In genomic region chr16:4073150-4073549, GRCh38 we compare ENCODE assay signal across 7 cellular contexts. TPM values are rescaled to one million over a fixed set of nuclear protein-coding genes. Genes with fewer than 3 reads are reported as not detected.
DNase-seq lines count a peak whose midpoint lies in the region; FAIRE-seq and TF ChIP-seq lines count a peak whose summit lies in the region.
"Not testable (repeated sequence)": the region's sequence is repeated elsewhere in the genome, so short reads cannot be mapped to it uniquely, and the experiment has no call there.

No MANE protein-coding gene starts in this region.

- not testable (repeated sequence) for H3K36me3 ChIP-seq in HEK293 (ENCODE audit: control insufficient read depth in 2 of 2, insufficient read depth in 1 of 2, low read length in 2 of 2); astrocyte (ENCODE audit: insufficient read depth, low read length); keratinocyte (ENCODE audit: control insufficient read depth in 2 of 2, extremely low read depth in 1 of 2, insufficient read depth in 2 of 2, low read length in 2 of 2); sigmoid colon

- not testable (repeated sequence) for H3K9ac ChIP-seq in astrocyte (ENCODE audit: low read length); keratinocyte (ENCODE audit: control insufficient read depth, extremely low read depth, insufficient read depth, low read length)

- peak; percentile 46 for DNase-seq in EL
- peak; percentile 28 for DNase-seq in NCI-H226
- peak; percentile 19 for DNase-seq in astrocyte (ENCODE audit: low read depth)
- peak; percentile 54 for DNase-seq in epithelial cell of esophagus (ENCODE audit: low read depth)
- peak; percentile 11 for DNase-seq in keratinocyte (ENCODE audit: low read depth, low spot score)
- DNase-seq in sigmoid colon = peak; percentile 36

- H4K20me1 ChIP-seq in astrocyte (ENCODE audit: insufficient read depth, low read length); keratinocyte (ENCODE audit: control insufficient read depth, extremely low read depth, insufficient read depth, low read length): not testable (repeated sequence)

- intact Hi-C loops in sigmoid colon (cut with DNase I) = not testable (repeated sequence)

- not testable (repeated sequence) for H2AFZ ChIP-seq in astrocyte (ENCODE audit: low read depth, low read length); keratinocyte (ENCODE audit: control insufficient read depth, low read length)

- dilution Hi-C loops in keratinocyte (cut with MboI; ENCODE audit: extremely low pct_ligation_motif_present, low sequenced_read_pairs) = not testable (repeated sequence)

- TF ChIP-seq EP300 in sigmoid colon (IDR thresholded peaks at IDR 0.05) = not testable (repeated sequence)

- H3K9me3 ChIP-seq in HEK293 (ENCODE audit: control insufficient read depth, insufficient read depth, low read depth, low read length); astrocyte (ENCODE audit: insufficient read depth, low read depth, low read length); keratinocyte (ENCODE audit: control insufficient read depth, low read depth, low read length); sigmoid colon: not testable (repeated sequence)

- 92 to 97% methylated on average over 9 of the region's 9 CpGs for WGBS in sigmoid colon, 2 donors

- not testable (repeated sequence) for H3K4me1 ChIP-seq in HEK293 (ENCODE audit: control insufficient read depth, insufficient read depth, low read length); astrocyte (ENCODE audit: insufficient read depth, low read length); keratinocyte (ENCODE audit: control insufficient read depth, extremely low read depth, insufficient read depth, low read length); sigmoid colon

- H3K9me1 ChIP-seq in keratinocyte (ENCODE audit: control insufficient read depth, extremely low read depth, insufficient read depth, low read length) = not testable (repeated sequence)

- POLR2A ChIA-PET in HEK293 (lab: Yijun Ruan, JAX) = interaction anchor here (0.7 to 1.2 kb wide), 2 partner anchors 36 to 180 kb away, joined by 4 read pairs; no protein-coding TSS in a partner anchor

- CTCF ChIA-PET in HEK293 (lab: Yijun Ruan, JAX) = interaction anchor here (0.7 kb wide), 1 partner anchor 9 kb away, joined by 4 read pairs; no protein-coding TSS in a partner anchor

- H3K36me3 Mint-ChIP-seq in astrocyte (ENCODE audit: low read depth, unreplicated experiment) = not testable (repeated sequence)

- FAIRE-seq in astrocyte (lab: Jason Lieb, UNC); keratinocyte (lab: Jason Lieb, UNC): not testable (repeated sequence)

- not testable (repeated sequence) for TF ChIP-seq POLR2A in sigmoid colon (IDR thresholded peaks at IDR 0.05)

- H3K27me3 ChIP-seq in astrocyte (ENCODE audit: insufficient read depth, low read length); keratinocyte (ENCODE audit: control insufficient read depth, extremely low read depth, insufficient read depth, low read length); sigmoid colon: not testable (repeated sequence)

- H3K27me3 Mint-ChIP-seq in astrocyte (ENCODE audit: low read depth, unreplicated experiment) = not testable (repeated sequence)

- H3K9me3 Mint-ChIP-seq in astrocyte (ENCODE audit: unreplicated experiment) = not testable (repeated sequence)

- not testable (repeated sequence) for H3K27ac Mint-ChIP-seq in astrocyte (ENCODE audit: unreplicated experiment)

- not testable (repeated sequence) for H3K4me3 ChIP-seq in HEK293 (ENCODE audit: low read depth, low read length); astrocyte (ENCODE audit: insufficient read depth, low read depth, low read length); epithelial cell of esophagus (ENCODE audit: low read length); keratinocyte (ENCODE audit: control insufficient read depth in 2 of 3, extremely low read depth in 1 of 3, insufficient read depth in 2 of 3, low read depth in 1 of 3, low read length in 3 of 3); sigmoid colon

- H3K79me2 ChIP-seq in astrocyte (ENCODE audit: insufficient read depth, low read length); keratinocyte (ENCODE audit: control insufficient read depth, insufficient read depth, low read length): not testable (repeated sequence)

- not testable (repeated sequence) for H3K4me3 Mint-ChIP-seq in astrocyte (ENCODE audit: unreplicated experiment)

- not testable (repeated sequence) for H3K4me2 ChIP-seq in astrocyte (ENCODE audit: low read length); keratinocyte (ENCODE audit: control insufficient read depth, extremely low read depth, insufficient read depth, low read depth, low read length)

- H3K4me1 Mint-ChIP-seq in astrocyte (ENCODE audit: low read depth, unreplicated experiment) = not testable (repeated sequence)

- H3K27ac ChIP-seq in HEK293 (ENCODE audit: extremely low read depth, low read depth, low read length); astrocyte (ENCODE audit: low read depth, low read length); keratinocyte (ENCODE audit: control insufficient read depth, insufficient read depth, low read length); sigmoid colon: not testable (repeated sequence)

- TF ChIP-seq CTCF in HEK293 (tag by site-specific recombination; IDR thresholded peaks at IDR 0.05); astrocyte (IDR thresholded peaks at IDR 0.05; ENCODE audit: insufficient read depth, low read depth, low read length); epithelial cell of esophagus (IDR thresholded peaks at IDR 0.05; ENCODE audit: insufficient read depth, low read depth, low read length, missing control alignments); keratinocyte (optimal IDR thresholded peaks at IDR 0.05 in 1 of 3, IDR thresholded peaks at IDR 0.05 in 1 of 3, conservative IDR thresholded peaks at IDR 0.05 in 1 of 3; ENCODE audit: extremely low read depth in 1 of 3, insufficient read depth in 2 of 3, low read length in 3 of 3); sigmoid colon (IDR thresholded peaks at IDR 0.05): not testable (repeated sequence)

TF ChIP-seq in HEK293, 187 proteins besides CTCF, POLR2A, EP300 and RAD21 (continues in another document):
- TF ChIP-seq SP7 (tag by site-specific recombination; IDR thresholded peaks at IDR 0.05) (peak; percentile 27; the same call in 1 of the 2 replicates), GLIS1 (tag by site-specific recombination; IDR thresholded peaks at IDR 0.05) (peak; percentile 21; the same call in 1 of the 2 replicates), INSM2 (tag by site-specific recombination; IDR thresholded peaks at IDR 0.05) (0 out of 2 replicates have a peak, but pooled peaks have one; percentile 26), ZNF121 (tag by site-specific recombination; IDR thresholded peaks at IDR 0.05) (0 out of 2 replicates have a peak, but pooled peaks have one; percentile 33)

RNA-seq across cellular contexts. Expression of gene ADCY9, which starts 43.1 kb away (rescaled TPM):
- 11.4 TPM in 2 replicates for total RNA-seq in astrocyte
- polyA plus RNA-seq in keratinocyte = 2.9 to 7.6 TPM (median 3.0 TPM) in 3 replicates
- polyA plus RNA-seq in keratinocyte (2011; ENCODE audit: low read depth) = 4.6 TPM
- 3.8 and 4.9 TPM in 2 replicates for polyA plus RNA-seq in keratinocyte (2011; cell fraction: cytosol; rRNA removed)
- polyA plus RNA-seq in keratinocyte (2011; cell fraction: nucleus; rRNA removed) = 15.8 and 17.2 TPM in 2 replicates
- 7.5 and 8.0 TPM in 2 replicates for polyA plus RNA-seq in keratinocyte (2012; ENCODE audit: low replicate concordance)
- polyA minus RNA-seq in keratinocyte = 9.2 to 34.7 TPM (median 10.9 TPM) in 3 replicates
- 21.1 TPM for polyA minus RNA-seq in keratinocyte (2011; cell fraction: cytosol; rRNA and poly(A)+ RNA removed)
- polyA minus RNA-seq in keratinocyte (2011; cell fraction: nucleus; rRNA and poly(A)+ RNA removed) = 27.3 and 28.2 TPM in 2 replicates
- 10 to 100 TPM; 12.5 to 28.0 (median 13.8) TPM for total RNA-seq in sigmoid colon
- 10 to 100 TPM in 1 of 3 donors, 1 to 10 TPM in 2; 1.8 to 11.9 (median 2.8) TPM for polyA plus RNA-seq in sigmoid colon
